Comparison of ENCODE assay signal across 1 cellular context in genomic region chr4:112196446-112196845, GRCh38.
TF ChIP-seq lines count a peak whose summit lies in the region.

No MANE protein-coding gene starts in this region.

TF ChIP-seq in IMR-90, 13 proteins besides CTCF, POLR2A, EP300 and RAD21 (continued from another document):
- TF ChIP-seq, protein P1, sequence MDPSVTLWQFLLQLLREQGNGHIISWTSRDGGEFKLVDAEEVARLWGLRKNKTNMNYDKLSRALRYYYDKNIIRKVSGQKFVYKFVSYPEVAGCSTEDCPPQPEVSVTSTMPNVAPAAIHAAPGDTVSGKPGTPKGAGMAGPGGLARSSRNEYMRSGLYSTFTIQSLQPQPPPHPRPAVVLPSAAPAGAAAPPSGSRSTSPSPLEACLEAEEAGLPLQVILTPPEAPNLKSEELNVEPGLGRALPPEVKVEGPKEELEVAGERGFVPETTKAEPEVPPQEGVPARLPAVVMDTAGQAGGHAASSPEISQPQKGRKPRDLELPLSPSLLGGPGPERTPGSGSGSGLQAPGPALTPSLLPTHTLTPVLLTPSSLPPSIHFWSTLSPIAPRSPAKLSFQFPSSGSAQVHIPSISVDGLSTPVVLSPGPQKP (IDR thresholded peaks at IDR 0.05; ENCODE audit: borderline replicate concordance, low read depth, low read length), result no peak
- TF ChIP-seq BHLHE40 (IDR thresholded peaks at IDR 0.05; ENCODE audit: low read depth, low read length) (no peak), FOS (IDR thresholded peaks at IDR 0.05; ENCODE audit: low read depth, low read length) (no peak), MXI1 (IDR thresholded peaks at IDR 0.05; ENCODE audit: borderline replicate concordance, low read depth, low read length) (no peak), MAZ (IDR thresholded peaks at IDR 0.05; ENCODE audit: borderline replicate concordance, low read depth, low read length) (no peak), RCOR1 (IDR thresholded peaks at IDR 0.05; ENCODE audit: insufficient replicate concordance, low read length) (no peak), MAFK (IDR thresholded peaks at IDR 0.05; ENCODE audit: low read depth, low read length) (no peak), RFX5 (IDR thresholded peaks at IDR 0.05; ENCODE audit: low read depth, low read length) (no peak)
- TF ChIP-seq, protein P2, sequence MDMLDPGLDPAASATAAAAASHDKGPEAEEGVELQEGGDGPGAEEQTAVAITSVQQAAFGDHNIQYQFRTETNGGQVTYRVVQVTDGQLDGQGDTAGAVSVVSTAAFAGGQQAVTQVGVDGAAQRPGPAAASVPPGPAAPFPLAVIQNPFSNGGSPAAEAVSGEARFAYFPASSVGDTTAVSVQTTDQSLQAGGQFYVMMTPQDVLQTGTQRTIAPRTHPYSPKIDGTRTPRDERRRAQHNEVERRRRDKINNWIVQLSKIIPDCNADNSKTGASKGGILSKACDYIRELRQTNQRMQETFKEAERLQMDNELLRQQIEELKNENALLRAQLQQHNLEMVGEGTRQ (IDR thresholded peaks at IDR 0.05; ENCODE audit: low read depth, low read length), result no peak
